Comparison of ENCODE assay signal across 1 cellular context in genomic region chr5:64207978-64208377, GRCh38.
TF ChIP-seq lines count a peak whose summit lies in the region.

No MANE protein-coding gene starts in this region.

TF ChIP-seq in WTC11, 78 proteins besides CTCF, POLR2A, EP300 and RAD21 (continued from another document):
- TF ChIP-seq ZSCAN18 (CRISPR knock-in tag; IDR thresholded peaks at IDR 0.05) (no peak), ZNF423 (CRISPR knock-in tag; IDR thresholded peaks at IDR 0.05) (no peak), ZNF138 (CRISPR knock-in tag; conservative IDR thresholded peaks at IDR 0.05) (no peak), SMAD4 (CRISPR knock-in tag; IDR thresholded peaks at IDR 0.05) (no peak)
